22 cellular contexts compared by ENCODE assay signal in genomic region chr2:168607992-168608391, GRCh38.
DNase-seq lines count a peak whose midpoint lies in the region; ATAC-seq, FAIRE-seq and TF ChIP-seq lines count a peak whose summit lies in the region.
"Had no signal": no experiment of that assay in that cellular context is flagged by ENCODE, and none has a peak within 500 bp of the region (broad histone marks: within the 10 kb centered on the region; RNA-seq: fewer than 3 reads in every experiment).

No MANE protein-coding gene starts in this region.

- FAIRE-seq in HepG2 (lab: Jason Lieb, UNC) (no peak), astrocyte (lab: Jason Lieb, UNC) (no peak)

- H3K27ac ChIP-seq in HepG2 (ENCODE audit: extremely low read length, insufficient read depth, low read length) (no peak overlapping the region), right lobe of liver (no peak overlapping the region), astrocyte (ENCODE audit: low read depth, low read length) (no peak overlapping the region)
- H3K27ac ChIP-seq: cardiac muscle cell, sigmoid colon had no signal

- TF ChIP-seq POLR2A in HepG2 (IDR thresholded peaks at IDR 0.05; ENCODE audit: insufficient read depth in 1 of 2, low read depth in 2 of 2, low read length in 2 of 2) = no peak
- TF ChIP-seq POLR2A in right lobe of liver (IDR thresholded peaks at IDR 0.05) = no peak

- H3K4me1 ChIP-seq in HepG2 (ENCODE audit: insufficient read depth, low read length) (peaks cover 6% of the 10 kb centered on the region), right lobe of liver (no peaks in the 10 kb centered on the region), astrocyte (ENCODE audit: insufficient read depth, low read length) (no peaks in the 10 kb centered on the region)

- DNase-seq in HepG2 (ENCODE audit: low spot score) = no peak
- no peak for DNase-seq in right lobe of liver
- peak; percentile 58 for DNase-seq in astrocyte (ENCODE audit: low read depth)
- peak; percentile 70 for DNase-seq in fibroblast of the aortic adventitia (ENCODE audit: low read depth)
- no peak for DNase-seq in type B pancreatic cell (ENCODE audit: extremely low spot score, unreplicated experiment)
- DNase-seq in dedifferentiated amniotic fluid mesenchymal stem cell (ENCODE audit: extremely low spot score) = no peak
- DNase-seq in activated T-cell treated with anti-CD3 and anti-CD28 coated beads for 4 hours = no peak
- DNase-seq: activated CD4-positive, alpha-beta T cell treated with anti-CD3 and anti-CD28 coated beads for 48 hours; activated naive CD4-positive, alpha-beta T cell treated with anti-CD3 and anti-CD28 coated beads for 36 hours; CD8-positive, alpha-beta memory T cell; DND-41; effector CD4-positive, alpha-beta T cell; foreskin melanocyte; NCI-H1930; NCI-H510A; occipital lobe; sigmoid colon; SK-N-SH; stimulated activated CD4-positive, alpha-beta T cell treated with anti-CD3 and anti-CD28 coated beads, Interleukin-2, amount 100 ng/mL, for 48 hours; T1000 had no signal

- H3K27ac Mint-ChIP-seq in astrocyte (ENCODE audit: unreplicated experiment) (peak overlapping the region; percentile 26), type B pancreatic cell (no peak overlapping the region)
- H3K27ac Mint-ChIP-seq: activated naive CD4-positive, alpha-beta T cell treated with anti-CD3 and anti-CD28 coated beads for 36 hours; CD8-positive, alpha-beta memory T cell had no signal

- POLR2A ChIA-PET in HepG2 (lab: Yijun Ruan, JAX) = no interaction called here

- in situ Hi-C loops in HepG2 (cut with HindIII; ENCODE audit: extremely low pct_ligation_motif_present, low pct_unique_long_range_greater_than_20kb) = no loop called here

- H3K9me3 ChIP-seq in HepG2 (ENCODE audit: low read length) (peaks cover 18% of the 10 kb centered on the region), right lobe of liver (no peaks in the 10 kb centered on the region), astrocyte (ENCODE audit: insufficient read depth, low read depth, low read length) (peaks cover 3% of the 10 kb centered on the region)
- H3K9me3 ChIP-seq: SK-N-SH had no signal

- H3K4me3 Mint-ChIP-seq in astrocyte (ENCODE audit: unreplicated experiment) (no peak overlapping the region), type B pancreatic cell (peak overlapping the region; percentile 9)
- H3K4me3 Mint-ChIP-seq: activated naive CD4-positive, alpha-beta T cell treated with anti-CD3 and anti-CD28 coated beads for 36 hours; CD8-positive, alpha-beta memory T cell had no signal

- peaks cover 14% of the 10 kb centered on the region for H3K9me3 Mint-ChIP-seq in astrocyte (ENCODE audit: unreplicated experiment)
- H3K9me3 Mint-ChIP-seq in type B pancreatic cell = peaks cover 28% of the 10 kb centered on the region

- no peak for TF ChIP-seq RAD21 in HepG2 (CRISPR knock-in tag; IDR thresholded peaks at IDR 0.05)

- H3K27me3 ChIP-seq in HepG2 (ENCODE audit: control insufficient read depth in 1 of 2, insufficient read depth in 2 of 2, low read length in 2 of 2) (no peaks in the 10 kb centered on the region), right lobe of liver (no peaks in the 10 kb centered on the region), astrocyte (ENCODE audit: insufficient read depth, low read length) (no peaks in the 10 kb centered on the region)
- H3K27me3 ChIP-seq: cardiac muscle cell, sigmoid colon had no signal

- intact Hi-C loops in HepG2 (cut with micrococcal nuclease; ENCODE audit: unreplicated experiment) (no loop called here), right lobe of liver (cut with DNase I) (no loop called here)

- TF ChIP-seq EP300 in HepG2 (IDR thresholded peaks at IDR 0.05; ENCODE audit: low read depth in 2 of 2, low read length in 2 of 2) = no peak
- no peak for TF ChIP-seq EP300 in HepG2 (CRISPR knock-in tag; IDR thresholded peaks at IDR 0.05; ENCODE audit: borderline replicate concordance)

- H3K36me3 Mint-ChIP-seq in astrocyte (ENCODE audit: low read depth, unreplicated experiment) (peaks cover 9% of the 10 kb centered on the region), type B pancreatic cell (peaks cover 41% of the 10 kb centered on the region)

- H3K9ac ChIP-seq in HepG2 (ENCODE audit: insufficient read depth, low read depth, low read length) (no peak overlapping the region), astrocyte (ENCODE audit: low read length) (no peak overlapping the region)
- H3K9ac ChIP-seq: SK-N-SH had no signal

- TF ChIP-seq CTCF in HepG2 (CRISPR knock-in tag; IDR thresholded peaks at IDR 0.05) (no peak), right lobe of liver (IDR thresholded peaks at IDR 0.05) (no peak), astrocyte (IDR thresholded peaks at IDR 0.05; ENCODE audit: insufficient read depth, low read depth, low read length) (no peak), fibroblast of the aortic adventitia (IDR thresholded peaks at IDR 0.05; ENCODE audit: insufficient read depth, low read length) (no peak), type B pancreatic cell (conservative IDR thresholded peaks at IDR 0.05) (no peak)

- H3K79me2 ChIP-seq in HepG2 (ENCODE audit: insufficient read depth, low read length) (no peaks in the 10 kb centered on the region), astrocyte (ENCODE audit: insufficient read depth, low read length) (no peaks in the 10 kb centered on the region)

- 100% methylated on average over 2 of the region's 2 CpGs for WGBS in HepG2 (ENCODE audit: low lambda C conversion rate)
- WGBS in right lobe of liver (ENCODE audit: insufficient coverage, low coverage, low lambda C conversion rate, missing lambda C conversion rate) = 85% methylated on average over 2 of the region's 2 CpGs

- H3K36me3 ChIP-seq in HepG2 (replicated peaks in 1 of 2; ENCODE audit: control insufficient read depth in 1 of 2, insufficient read depth in 2 of 2, low read length in 2 of 2) (no peaks in the 10 kb centered on the region), right lobe of liver (no peaks in the 10 kb centered on the region), astrocyte (ENCODE audit: insufficient read depth, low read length) (no peaks in the 10 kb centered on the region)
- H3K36me3 ChIP-seq: cardiac muscle cell, sigmoid colon had no signal

- CTCF ChIA-PET in HepG2 (lab: Yijun Ruan, JAX; ENCODE audit: low intra/inter-chr PET ratio, low total read pairs) = no interaction called here

- no peak overlapping the region for H3K4me3 ChIP-seq in HepG2 (replicated peaks in 1 of 3; ENCODE audit: insufficient read depth in 1 of 3, low read depth in 2 of 3, low read length in 3 of 3)
- no peak overlapping the region for H3K4me3 ChIP-seq in right lobe of liver
- no peak overlapping the region for H3K4me3 ChIP-seq in astrocyte (ENCODE audit: insufficient read depth, low read depth, low read length)
- no peak overlapping the region for H3K4me3 ChIP-seq in fibroblast of the aortic adventitia (ENCODE audit: low read depth, low read length)
- H3K4me3 ChIP-seq: cardiac muscle cell, sigmoid colon had no signal

- no TSS peak for BruUV-seq in HepG2 (replicated peaks; lab: Mats Ljungman, UMichigan)

- H2AFZ ChIP-seq in HepG2 (ENCODE audit: low read length) = no peak overlapping the region
- no peak overlapping the region for H2AFZ ChIP-seq in astrocyte (ENCODE audit: low read depth, low read length)

- H3K27me3 Mint-ChIP-seq in astrocyte (ENCODE audit: low read depth, unreplicated experiment) (no peaks in the 10 kb centered on the region), type B pancreatic cell (no peaks in the 10 kb centered on the region)
- H3K27me3 Mint-ChIP-seq: CD8-positive, alpha-beta memory T cell had no signal

- H3K4me1 Mint-ChIP-seq in astrocyte (ENCODE audit: low read depth, unreplicated experiment) (peaks cover 9% of the 10 kb centered on the region), type B pancreatic cell (ENCODE audit: unreplicated experiment) (peaks cover 5% of the 10 kb centered on the region)

- no peak for ATAC-seq in HepG2
- no peak for ATAC-seq in right lobe of liver
- no peak for ATAC-seq in HG03354 (IDR thresholded peaks at IDR 0.05; ENCODE audit: poor library complexity, severe bottlenecking, unreplicated experiment)

- no peak overlapping the region for H3K4me2 ChIP-seq in HepG2 (ENCODE audit: low read depth, low read length)
- no peak overlapping the region for H3K4me2 ChIP-seq in astrocyte (ENCODE audit: low read length)
- H3K4me2 ChIP-seq: SK-N-SH had no signal

- H4K20me1 ChIP-seq in HepG2 (ENCODE audit: insufficient read depth, low read length) (no peaks in the 10 kb centered on the region), astrocyte (ENCODE audit: insufficient read depth, low read length) (no peaks in the 10 kb centered on the region)

TF ChIP-seq in HepG2, 621 proteins besides CTCF, POLR2A, EP300 and RAD21:
- TF ChIP-seq CEBPB (IDR thresholded peaks at IDR 0.05; ENCODE audit: borderline replicate concordance, low read depth, low read length) (peak; percentile 41; the same call in 1 of the 2 replicates), MYPOP (CRISPR knock-in tag; IDR thresholded peaks at IDR 0.05) (no peak)

Comparison
In these comparisons a context has a peak if more than half of its experiments do, and no peak if none do; other contexts are left out.
1. DNase-seq: peak in astrocyte (single experiment) and fibroblast of the aortic adventitia (single experiment); none in HepG2 (single experiment), right lobe of liver (0 of 3), type B pancreatic cell (single experiment), dedifferentiated amniotic fluid mesenchymal stem cell (single experiment) and activated T-cell treated with anti-CD3 and anti-CD28 coated beads for 4 hours (single experiment).